20 cellular contexts compared by ENCODE assay signal in genomic region chr17:81228834-81229665, GRCh38. TPM values are rescaled to one million over a fixed set of nuclear protein-coding genes. Genes with fewer than 3 reads are reported as not detected.
DNase-seq lines count a peak whose midpoint lies in the region; ATAC-seq and TF ChIP-seq lines count a peak whose summit lies in the region.
"Had no signal": no experiment of that assay in that cellular context is flagged by ENCODE, and none has a peak within 500 bp of the region (broad histone marks: within the 10 kb centered on the region; RNA-seq: fewer than 3 reads in every experiment).

No MANE protein-coding gene starts in this region.

- no peaks in the 10 kb centered on the region for H3K4me1 ChIP-seq in tibial artery
- H3K4me1 ChIP-seq: SJCRH30, thyroid gland, vagina had no signal

- H3K27ac ChIP-seq in tibial artery: no peak overlapping the region
- H3K27ac ChIP-seq: ovary, SJCRH30, stomach, thyroid gland, vagina had no signal

- H3K4me3 ChIP-seq in GM06990 (replicated peaks; ENCODE audit: low read depth, low read length) (no peak overlapping the region), tibial artery (no peak overlapping the region)
- H3K4me3 ChIP-seq: lower lobe of right lung, ovary, SJCRH30, stomach, thyroid gland, vagina had no signal

- H3K36me3 Mint-ChIP-seq in glutamatergic neuron (ENCODE audit: unreplicated experiment): peaks cover 15% of the 10 kb centered on the region
- peaks cover 8% of the 10 kb centered on the region for H3K36me3 Mint-ChIP-seq in stimulated activated effector memory CD8-positive, alpha-beta T cell treated with anti-CD3 and anti-CD28 coated beads, Interleukin-12 subunit alpha, Interleukin-12 subunit beta, amount 100 ng/mL, for 72 hours

- no peak overlapping the region for H3K4me3 Mint-ChIP-seq in glutamatergic neuron (ENCODE audit: unreplicated experiment)
- no peak overlapping the region for H3K4me3 Mint-ChIP-seq in stimulated activated effector memory CD8-positive, alpha-beta T cell treated with anti-CD3 and anti-CD28 coated beads, Interleukin-12 subunit alpha, Interleukin-12 subunit beta, amount 100 ng/mL, for 72 hours
- H3K4me3 Mint-ChIP-seq: activated CD4-positive, alpha-beta T cell treated with anti-CD3 and anti-CD28 coated beads, Interleukin-2, amount 10 ng/mL, durations not matched to agents 24 days and 14 days; natural killer cell treated with Interleukin-12 subunit alpha and Interleukin-12 subunit beta and Interleukin-15 and Interleukin-18, amount 100 ng/mL, for 72 hours had no signal

- peaks cover 4% of the 10 kb centered on the region for H3K4me1 Mint-ChIP-seq in glutamatergic neuron (ENCODE audit: low read depth, unreplicated experiment)
- peaks cover 16% of the 10 kb centered on the region for H3K4me1 Mint-ChIP-seq in stimulated activated effector memory CD8-positive, alpha-beta T cell treated with anti-CD3 and anti-CD28 coated beads, Interleukin-12 subunit alpha, Interleukin-12 subunit beta, amount 100 ng/mL, for 72 hours

- no peaks in the 10 kb centered on the region for H3K9me3 ChIP-seq in tibial artery
- H3K9me3 ChIP-seq: lower lobe of right lung, ovary, SJCRH30, stomach, thyroid gland, vagina had no signal

- no peak overlapping the region for H3K27ac Mint-ChIP-seq in glutamatergic neuron (ENCODE audit: unreplicated experiment)
- H3K27ac Mint-ChIP-seq in stimulated activated effector memory CD8-positive, alpha-beta T cell treated with anti-CD3 and anti-CD28 coated beads, Interleukin-12 subunit alpha, Interleukin-12 subunit beta, amount 100 ng/mL, for 72 hours: peak overlapping the region; percentile 30
- H3K27ac Mint-ChIP-seq: activated CD4-positive, alpha-beta T cell treated with anti-CD3 and anti-CD28 coated beads, Interleukin-2, amount 10 ng/mL, durations not matched to agents 24 days and 14 days had no signal

- DNase-seq in GM06990 (ENCODE audit: extremely low read depth, insufficient read length) (peak; percentile 7), MV-4-11 (lab: John Stamatoyannopoulos, UW) (peak; percentile 33), glutamatergic neuron (peak; percentile 23), tibial artery (no peak), COLO668 (lab: John Stamatoyannopoulos, UW; ENCODE audit: unreplicated experiment) (no peak)
- DNase-seq in stimulated activated effector memory CD8-positive, alpha-beta T cell treated with anti-CD3 and anti-CD28 coated beads, Interleukin-12 subunit alpha, Interleukin-12 subunit beta, amount 100 ng/mL, for 72 hours (ENCODE audit: low spot score in 2 of 2): no peak
- DNase-seq: activated CD4-positive, alpha-beta T cell treated with anti-CD3 and anti-CD28 coated beads, Interleukin-2, amount 10 ng/mL, durations not matched to agents 24 days and 14 days; lower lobe of right lung; NCI-H146; NCI-H226; NCI-H748 treated with DMSO at 0.1 percent for 48 hours; SJCRH30; small intestine; stomach; thyroid gland had no signal

- H3K36me3 ChIP-seq in GM06990 (ENCODE audit: control insufficient read depth, insufficient read depth, low read length) (peaks cover 21% of the 10 kb centered on the region), tibial artery (peaks cover 17 to 59% (median 55%) of the 10 kb centered on the region in 3 donors)
- H3K36me3 ChIP-seq: ovary had no signal

- peaks cover 10% of the 10 kb centered on the region for H3K9me3 Mint-ChIP-seq in glutamatergic neuron (ENCODE audit: unreplicated experiment)
- H3K9me3 Mint-ChIP-seq in stimulated activated effector memory CD8-positive, alpha-beta T cell treated with anti-CD3 and anti-CD28 coated beads, Interleukin-12 subunit alpha, Interleukin-12 subunit beta, amount 100 ng/mL, for 72 hours: no peaks in the 10 kb centered on the region
- H3K9me3 Mint-ChIP-seq: activated CD4-positive, alpha-beta T cell treated with anti-CD3 and anti-CD28 coated beads, Interleukin-2, amount 10 ng/mL, durations not matched to agents 24 days and 14 days; natural killer cell treated with Interleukin-12 subunit alpha and Interleukin-12 subunit beta and Interleukin-15 and Interleukin-18, amount 100 ng/mL, for 72 hours had no signal

- no peaks in the 10 kb centered on the region for H3K27me3 ChIP-seq in GM06990 (replicated peaks; ENCODE audit: control insufficient read depth, insufficient read depth, low read length)
- no peaks in the 10 kb centered on the region for H3K27me3 ChIP-seq in tibial artery
- H3K27me3 ChIP-seq: ovary, SJCRH30, stomach, thyroid gland, vagina had no signal

- ATAC-seq in stimulated activated effector memory CD8-positive, alpha-beta T cell treated with anti-CD3 and anti-CD28 coated beads, Interleukin-12 subunit alpha, Interleukin-12 subunit beta, amount 100 ng/mL, for 72 hours: no peak
- ATAC-seq in GM19035 (IDR thresholded peaks at IDR 0.05; ENCODE audit: unreplicated experiment): no peak
- ATAC-seq: activated naive CD4-positive, alpha-beta T cell treated with anti-CD3 and anti-CD28 coated beads, Interleukin-2, amount 50 U/mL, for 72 hours; natural killer cell treated with Interleukin-12 subunit alpha and Interleukin-12 subunit beta and Interleukin-15 and Interleukin-18, amount 100 ng/mL, for 72 hours had no signal

- intact Hi-C loops in tibial artery (cut with DNase I; ENCODE audit: low total_unique reads): no loop called here

- no peak for TF ChIP-seq CTCF in GM06990 (IDR thresholded peaks at IDR 0.05; ENCODE audit: insufficient read depth, low read length, poor library complexity, severe bottlenecking)
- TF ChIP-seq CTCF in glutamatergic neuron (IDR thresholded peaks at IDR 0.05; ENCODE audit: partially characterized antibody, unreplicated experiment): no peak
- TF ChIP-seq CTCF in tibial artery (IDR thresholded peaks at IDR 0.05): no peak

- peaks cover 9% of the 10 kb centered on the region for H3K27me3 Mint-ChIP-seq in glutamatergic neuron (ENCODE audit: unreplicated experiment)
- H3K27me3 Mint-ChIP-seq: activated CD4-positive, alpha-beta T cell treated with anti-CD3 and anti-CD28 coated beads, Interleukin-2, amount 10 ng/mL, durations not matched to agents 24 days and 14 days; natural killer cell treated with Interleukin-12 subunit alpha and Interleukin-12 subunit beta and Interleukin-15 and Interleukin-18, amount 100 ng/mL, for 72 hours had no signal

RNA-seq across cellular contexts. Expression of gene CEP131, which starts 6.3 kb away (rescaled TPM):
- total RNA-seq in glutamatergic neuron (ENCODE audit: unreplicated experiment): 35.1 TPM

RNA-seq across cellular contexts. Expression of gene TEPSIN, which starts 9.8 kb away (rescaled TPM):
- 85.7 TPM for total RNA-seq in glutamatergic neuron (ENCODE audit: unreplicated experiment)

RNA-seq across cellular contexts. Expression of gene NDUFAF8, which starts 10.1 kb away (rescaled TPM):
- 31.5 TPM for total RNA-seq in glutamatergic neuron (ENCODE audit: unreplicated experiment)

Comparison
In these comparisons a context has a peak if more than half of its experiments do, and no peak if none do; other contexts are left out.
1. DNase-seq: peak in GM06990 (single experiment), MV-4-11 (single experiment) and glutamatergic neuron (single experiment); none in stimulated activated effector memory CD8-positive, alpha-beta T cell treated with anti-CD3 and anti-CD28 coated beads, Interleukin-12 subunit alpha, Interleukin-12 subunit beta, amount 100 ng/mL, for 72 hours (0 of 2), tibial artery (0 of 2) and COLO668 (single experiment).